16 cellular contexts compared by ENCODE assay signal in the genomic region with DNA sequence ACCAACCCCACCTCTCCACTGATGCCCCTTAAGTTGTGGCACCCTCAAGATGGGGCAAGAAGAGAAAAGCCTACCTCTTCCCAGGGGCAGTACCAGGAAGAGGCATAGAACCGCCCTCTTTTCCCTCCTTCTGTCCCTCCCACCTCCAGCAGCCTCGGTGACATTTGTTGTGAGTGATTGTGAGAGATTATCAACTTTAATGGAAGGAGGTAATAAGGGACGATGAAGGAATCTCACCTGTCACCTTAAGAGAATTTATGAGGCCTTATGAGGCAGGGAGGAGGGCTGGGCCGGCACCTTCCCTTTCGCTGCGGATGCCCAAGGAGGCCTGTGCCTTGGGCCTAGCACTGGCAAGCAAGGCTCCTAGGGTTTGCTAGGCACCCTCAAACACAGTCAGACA. TPM values are rescaled to one million over a fixed set of nuclear protein-coding genes. Genes with fewer than 3 reads are reported as not detected.
"Had no signal": no experiment of that assay in that cellular context is flagged by ENCODE, and none has a peak within 500 bp of the region (broad histone marks: within the 10 kb centered on the region; RNA-seq: fewer than 3 reads in every experiment).

No MANE protein-coding gene starts in this region.

- H2AFZ ChIP-seq: hepatocyte had no signal

- H3K9me3 Mint-ChIP-seq: activated naive CD8-positive, alpha-beta T cell treated with anti-CD3 and anti-CD28 coated beads, Interleukin-2, amount 10 ng/mL, durations not matched to agents 7 days and 5 days; stimulated activated naive CD8-positive, alpha-beta T cell treated with anti-CD3 and anti-CD28 coated beads, Interleukin-15, Interleukin-2, amounts not matched to agents 100 ng/mL and 50 ng/mL, for 24 hours had no signal

- H3K27ac Mint-ChIP-seq: activated CD8-positive, alpha-beta T cell treated with anti-CD3 and anti-CD28 coated beads, Interleukin-2, amount 10 ng/mL, durations not matched to agents 7 days and 5 days; activated naive CD8-positive, alpha-beta T cell treated with anti-CD3 and anti-CD28 coated beads, Interleukin-2, amount 10 ng/mL, durations not matched to agents 7 days and 5 days; stimulated activated naive CD8-positive, alpha-beta T cell treated with anti-CD3 and anti-CD28 coated beads, Interleukin-15, Interleukin-2, amounts not matched to agents 100 ng/mL and 50 ng/mL, for 24 hours had no signal

- H3K4me3 Mint-ChIP-seq: activated CD8-positive, alpha-beta T cell treated with anti-CD3 and anti-CD28 coated beads, Interleukin-2, amount 10 ng/mL, durations not matched to agents 7 days and 5 days; activated naive CD8-positive, alpha-beta T cell treated with anti-CD3 and anti-CD28 coated beads, Interleukin-2, amount 10 ng/mL, durations not matched to agents 7 days and 5 days; stimulated activated naive CD8-positive, alpha-beta T cell treated with anti-CD3 and anti-CD28 coated beads, Interleukin-15, Interleukin-2, amounts not matched to agents 100 ng/mL and 50 ng/mL, for 24 hours had no signal

- H3K27me3 ChIP-seq: thyroid gland, vagina had no signal

- H3K36me3 Mint-ChIP-seq: activated naive CD8-positive, alpha-beta T cell treated with anti-CD3 and anti-CD28 coated beads, Interleukin-2, amount 10 ng/mL, durations not matched to agents 7 days and 5 days had no signal

- H3K36me3 ChIP-seq: neutrophil, thyroid gland, vagina had no signal

- DNase-seq: activated CD4-positive, alpha-beta T cell treated with anti-CD3 and anti-CD28 coated beads for 4 hours; activated CD8-positive, alpha-beta memory T cell treated with anti-CD3 and anti-CD28 coated beads, Interleukin-2, amount 50 U/mL, for 48 hours; activated naive CD8-positive, alpha-beta T cell treated with anti-CD3 and anti-CD28 coated beads, Interleukin-2, amount 10 ng/mL, durations not matched to agents 7 days and 5 days; aorta; cortex of kidney; effector memory CD4-positive, alpha-beta T cell; retina; stimulated activated CD4-positive, alpha-beta T cell treated with anti-CD3 and anti-CD28 coated beads, Interleukin-4, amount 100 ng/mL, for 1 hour; T1000 had no signal

- H3K4me3 ChIP-seq: hepatocyte, thyroid gland, vagina had no signal

- ATAC-seq: activated CD8-positive, alpha-beta T cell treated with anti-CD3 and anti-CD28 coated beads, Interleukin-2, amount 10 ng/mL, durations not matched to agents 7 days and 5 days had no signal

- H3K27ac ChIP-seq: epithelial cell of prostate, hepatocyte, neutrophil, thyroid gland, vagina had no signal

RNA-seq across cellular contexts. Expression of a gene that starts 50.3 kb away (rescaled TPM):
- total RNA-seq: activated CD8-positive, alpha-beta T cell treated with anti-CD3 and anti-CD28 coated beads, Interleukin-2, amount 10 ng/mL, durations not matched to agents 7 days and 5 days had no signal
